In genomic region chr15:78540135-78540954, GRCh38 we compare ENCODE assay signal across 8 cellular contexts. TPM values are rescaled to one million over a fixed set of nuclear protein-coding genes. Genes with fewer than 3 reads are reported as not detected.
DNase-seq lines count a peak whose midpoint lies in the region; TF ChIP-seq lines count a peak whose summit lies in the region.

PSMA4 (plus strand) TSS chr15:78540444; CDS start chr15:78541928, 1,484 bp downstream.

- peak within 1 kb of the TSS; percentile 86 for H3K9ac ChIP-seq in SK-N-SH

- H3K4me3 ChIP-seq in HEK293 (ENCODE audit: low read depth, low read length) (peak within 1 kb of the TSS; percentile 93), SK-N-SH (ENCODE audit: low read depth in 2 of 2, low read length in 1 of 2) (peak within 1 kb of the TSS; percentile 81 to 83), osteoblast (ENCODE audit: insufficient read depth, low read length) (peak within 1 kb of the TSS; percentile 98), testis (peak within 1 kb of the TSS; percentile 93 to 96)

- H3K79me2 ChIP-seq in SK-N-SH (ENCODE audit: insufficient read depth) (peaks cover 37% of the 10 kb centered on the region), osteoblast (ENCODE audit: insufficient read depth, low read length) (peaks cover 36% of the 10 kb centered on the region)

- H2AFZ ChIP-seq in SK-N-SH (ENCODE audit: low read depth), result peak within 1 kb of the TSS; percentile 93
- H2AFZ ChIP-seq in osteoblast (ENCODE audit: low read length), result peak within 1 kb of the TSS; percentile 100

- DNase-seq in GM04503 (ENCODE audit: low read depth) (peak; percentile 29), MV-4-11 (lab: John Stamatoyannopoulos, UW) (peak; percentile 79), SK-N-SH (peak; percentile 98), globus pallidus (ENCODE audit: low spot score) (peak; percentile 86), osteoblast (ENCODE audit: insufficient read length, low spot score, missing footprints) (peak; percentile 95), testis (peak; percentile 94)
- peak; percentile 95 for DNase-seq in activated naive CD4-positive, alpha-beta T cell treated with anti-CD3 and anti-CD28 coated beads, Interleukin-2, amount 50 U/mL, for 16 hours

- H3K9me2 ChIP-seq in SK-N-SH, result no peaks in the 10 kb centered on the region

- H3K4me2 ChIP-seq in SK-N-SH (peak within 1 kb of the TSS; percentile 83), osteoblast (ENCODE audit: insufficient read depth, low read length) (peak within 1 kb of the TSS; percentile 96)

- no peak for TF ChIP-seq POLR2A in testis (IDR thresholded peaks at IDR 0.05)

- TF ChIP-seq CTCF in HEK293 (tag by site-specific recombination; IDR thresholded peaks at IDR 0.05), result peak; percentile 19
- TF ChIP-seq CTCF in SK-N-SH (IDR thresholded peaks at IDR 0.05), result 0 out of 2 replicates have a peak, but pooled peaks have one; percentile 16
- no peak for TF ChIP-seq CTCF in osteoblast (IDR thresholded peaks at IDR 0.05; ENCODE audit: extremely low read depth, low read depth, low read length)
- no peak for TF ChIP-seq CTCF in testis (IDR thresholded peaks at IDR 0.05)

- H3K27ac ChIP-seq in HEK293 (ENCODE audit: extremely low read depth, low read depth, low read length) (peak within 1 kb of the TSS; percentile 95), SK-N-SH (ENCODE audit: low read depth in 2 of 2, low read length in 1 of 2) (peak within 1 kb of the TSS; percentile 92 to 97), osteoblast (ENCODE audit: low read depth, low read length) (peak within 1 kb of the TSS; percentile 95), testis (peak within 1 kb of the TSS; percentile 97 to 98)

- H4K20me1 ChIP-seq in SK-N-SH (ENCODE audit: insufficient read depth) (no peaks in the 10 kb centered on the region), osteoblast (ENCODE audit: insufficient read depth, low read length) (peaks cover 9% of the 10 kb centered on the region)

- H3K27me3 ChIP-seq in SK-N-SH (ENCODE audit: insufficient read depth), result no peaks in the 10 kb centered on the region
- no peaks in the 10 kb centered on the region for H3K27me3 ChIP-seq in osteoblast (ENCODE audit: insufficient read depth, low read length)
- H3K27me3 ChIP-seq in testis, result no peaks in the 10 kb centered on the region

- intact Hi-C loops in testis (cut with DNase I; ENCODE audit: low total_unique reads), result no loop called here

- peaks cover 33 to 37% of the 10 kb centered on the region in 2 experiments for H3K36me3 ChIP-seq in HEK293 (ENCODE audit: control insufficient read depth in 2 of 2, insufficient read depth in 1 of 2, low read length in 2 of 2)
- peaks cover 24 to 36% of the 10 kb centered on the region in 2 experiments for H3K36me3 ChIP-seq in SK-N-SH (replicated peaks in 1 of 2; ENCODE audit: control insufficient read depth in 1 of 2, insufficient read depth in 2 of 2, low read length in 1 of 2)
- peaks cover 28% of the 10 kb centered on the region for H3K36me3 ChIP-seq in osteoblast (ENCODE audit: insufficient read depth, low read length)
- no peaks in the 10 kb centered on the region for H3K36me3 ChIP-seq in testis (ENCODE audit: low read depth, missing control alignments)

- POLR2A ChIA-PET in HEK293 (lab: Yijun Ruan, JAX), result interaction anchor here (0.6 to 3.9 kb wide), 13 partner anchors 10 to 241 kb away, joined by 3 to 78 read pairs (median 7); partner anchors contain the start of genes CHRNA5, HYKK, IREB2 and SKIC8
- POLR2A ChIA-PET in SK-N-SH (lab: Yijun Ruan, JAX), result interaction anchor here (0.9 to 1.7 kb wide), 7 partner anchors 9 to 102 kb away, joined by 3 to 17 read pairs (median 4); partner anchors contain the start of genes CHRNA5 and HYKK

- CTCF ChIA-PET in HEK293 (lab: Yijun Ruan, JAX) (interaction anchor here (0.6 to 1.8 kb wide), 6 partner anchors 9 to 118 kb away, joined by 3 to 5 read pairs (median 4); partner anchors contain the start of gene CHRNA5), SK-N-SH (lab: Yijun Ruan, JAX) (interaction anchor here (0.6 to 2.2 kb wide), 9 partner anchors 9 to 211 kb away, joined by 3 to 7 read pairs (median 4); partner anchors contain the start of gene CHRNA5)

- H3K4me1 ChIP-seq in HEK293 (ENCODE audit: control insufficient read depth, insufficient read depth, low read length), result peaks cover 10% of the 10 kb centered on the region; the same call in 1 of the 2 replicates
- H3K4me1 ChIP-seq in SK-N-SH (ENCODE audit: control insufficient read depth in 1 of 2, insufficient read depth in 2 of 2, low read depth in 1 of 2, low read length in 1 of 2), result peaks cover 4 to 5% of the 10 kb centered on the region in 2 experiments; a peak in 2 of 4 replicates
- peaks cover 11% of the 10 kb centered on the region for H3K4me1 ChIP-seq in osteoblast (ENCODE audit: insufficient read depth, low read length)
- peaks cover 11% of the 10 kb centered on the region for H3K4me1 ChIP-seq in testis

- no peaks in the 10 kb centered on the region for H3F3A ChIP-seq in SK-N-SH (replicated peaks; ENCODE audit: insufficient read depth)

- TF ChIP-seq RAD21 in SK-N-SH (IDR thresholded peaks at IDR 0.05; ENCODE audit: low read length), result no peak

- WGBS in SK-N-SH (ENCODE audit: low lambda C conversion rate), result 2% methylated on average over 45 of the region's 62 CpGs
- WGBS in testis, 2 donors, result 0 to 1% methylated on average over 19 to 62 of the region's 62 CpGs

- no peak for TF ChIP-seq EP300 in SK-N-SH (IDR thresholded peaks at IDR 0.05; ENCODE audit: borderline replicate concordance in 1 of 2, low read depth in 1 of 2, low read length in 1 of 2)

- no peaks in the 10 kb centered on the region for H3K9me3 ChIP-seq in HEK293 (ENCODE audit: control insufficient read depth, insufficient read depth, low read depth, low read length)
- no peaks in the 10 kb centered on the region for H3K9me3 ChIP-seq in SK-N-SH
- H3K9me3 ChIP-seq in osteoblast (ENCODE audit: low read depth, low read length), result no peaks in the 10 kb centered on the region
- no peaks in the 10 kb centered on the region for H3K9me3 ChIP-seq in testis

TF ChIP-seq in HEK293, 187 proteins besides CTCF, POLR2A, EP300 and RAD21 (continues in another document):
- no peak for TF ChIP-seq ZNF596 (tag by site-specific recombination; IDR thresholded peaks at IDR 0.05)
- peak; percentile 62 for TF ChIP-seq SP2 (tag by site-specific recombination; IDR thresholded peaks at IDR 0.05)
- TF ChIP-seq ZNF148 (tag by site-specific recombination; IDR thresholded peaks at IDR 0.05; ENCODE audit: borderline replicate concordance), result no peak
- no peak; the same call in 1 of the 2 replicates for TF ChIP-seq ZNF561 (tag by site-specific recombination; IDR thresholded peaks at IDR 0.05; ENCODE audit: borderline replicate concordance)
- TF ChIP-seq ZNF791 (tag by site-specific recombination; IDR thresholded peaks at IDR 0.05), result no peak
- TF ChIP-seq ZNF350 (tag by site-specific recombination; IDR thresholded peaks at IDR 0.05), result no peak
- no peak for TF ChIP-seq ZSCAN30 (tag by site-specific recombination; IDR thresholded peaks at IDR 0.05)

TF ChIP-seq in SK-N-SH, 30 proteins besides CTCF, POLR2A, EP300 and RAD21 (continues in another document):
- TF ChIP-seq MEF2A (IDR thresholded peaks at IDR 0.05; ENCODE audit: borderline replicate concordance, low read depth), result no peak
- peak; percentile 83 for TF ChIP-seq TAF1 (IDR thresholded peaks at IDR 0.05; ENCODE audit: borderline replicate concordance, low read depth, low read length)
- 0 out of 2 replicates have a peak, but pooled peaks have one; percentile 3 for TF ChIP-seq REST (IDR thresholded peaks at IDR 0.05; ENCODE audit: low read depth, low read length)
- no peak for TF ChIP-seq NFIC (IDR thresholded peaks at IDR 0.05; ENCODE audit: borderline replicate concordance)
- TF ChIP-seq NRF1 (IDR thresholded peaks at IDR 0.05; ENCODE audit: low read depth, low read length), result peak; percentile 83
- no peak for TF ChIP-seq TEAD4 (IDR thresholded peaks at IDR 0.05; ENCODE audit: borderline replicate concordance, insufficient read depth)
- TF ChIP-seq YY1 (IDR thresholded peaks at IDR 0.05; ENCODE audit: low read depth), result peak; percentile 91
- TF ChIP-seq CHD2 (IDR thresholded peaks at IDR 0.05; ENCODE audit: low read length, partially characterized antibody), result peak; percentile 10
- TF ChIP-seq FOSL2 (IDR thresholded peaks at IDR 0.05; ENCODE audit: borderline replicate concordance, low read depth), result no peak

RNA-seq across cellular contexts. Expression of gene PSMA4, which starts in this region (rescaled TPM):
- 212 and 251 TPM in 2 replicates for polyA plus RNA-seq in SK-N-SH (2012; rRNA removed)
- polyA plus RNA-seq in SK-N-SH (2012; cell fraction: cytosol; rRNA removed), result 298 and 384 TPM in 2 replicates
- 69.9 and 146 TPM in 2 replicates for polyA plus RNA-seq in SK-N-SH (2012; cell fraction: nucleus; rRNA removed)
- total RNA-seq in osteoblast, result 209 and 214 TPM in 2 replicates
- total RNA-seq in testis, result 100 to 1,000 TPM in 1 of 2 donors, 10 to 100 TPM in 1; 97.4 to 117 TPM
- 204 TPM for polyA plus RNA-seq in testis (ENCODE audit: insufficient read depth, low read depth, low replicate concordance)

Comparison
In these comparisons a context has a peak if more than half of its experiments do, and no peak if none do; other contexts are left out.
1. Peak in every context shown above with its lines: DNase-seq, H3K4me3 ChIP-seq and H3K27ac ChIP-seq.
2. DNase-seq: peak in every context shown above with its lines; median percentile 98 in SK-N-SH; 95 in activated naive CD4-positive, alpha-beta T cell treated with anti-CD3 and anti-CD28 coated beads, Interleukin-2, amount 50 U/mL, for 16 hours; 95 in osteoblast; 94 in testis; 86 in globus pallidus; 79 in MV-4-11; 29 in GM04503.
3. CTCF ChIP-seq: peak in HEK293 (single experiment) and SK-N-SH (single experiment); none in osteoblast (single experiment) and testis (0 of 3).